Comparison of ENCODE assay signal across 18 cellular contexts in genomic region chr15:88902846-88903245, GRCh38.
"Had no signal": no experiment of that assay in that cellular context is flagged by ENCODE, and none has a peak within 500 bp of the region (broad histone marks: within the 10 kb centered on the region; RNA-seq: fewer than 3 reads in every experiment).

No MANE protein-coding gene starts in this region.

- H3K36me3 ChIP-seq: colonic mucosa had no signal

- H3K27me3 Mint-ChIP-seq: activated CD4-positive, alpha-beta T cell treated with anti-CD3 and anti-CD28 coated beads, Interleukin-2, amount 10 ng/mL, durations not matched to agents 24 days and 14 days; activated naive CD4-positive, alpha-beta T cell treated with anti-CD3 and anti-CD28 coated beads, Interleukin-2, amount 50 U/mL, for 24 hours; progenitor cell of endocrine pancreas; stimulated activated naive CD8-positive, alpha-beta T cell treated with anti-CD3 and anti-CD28 coated beads, Interleukin-15, Interleukin-2, amounts not matched to agents 100 ng/mL and 50 ng/mL, for 24 hours had no signal

- H3K9me3 ChIP-seq: colonic mucosa, esophagus squamous epithelium, left lung had no signal

- H3K9me3 Mint-ChIP-seq: activated CD4-positive, alpha-beta T cell treated with anti-CD3 and anti-CD28 coated beads, Interleukin-2, amount 10 ng/mL, durations not matched to agents 24 days and 14 days; activated naive CD4-positive, alpha-beta T cell treated with anti-CD3 and anti-CD28 coated beads, Interleukin-2, amount 50 U/mL, for 24 hours; activated T-helper 2 cell treated with anti-CD3 and anti-CD28 coated beads, Interferon-gamma antibody, Interleukin-2, Interleukin-4, amounts not matched to agents 10 μg/mL and 5 μg/mL and 100 μg/mL, durations not matched to agents 14 hours and 24 hours and 36 hours; natural killer cell; stimulated activated naive CD8-positive, alpha-beta T cell treated with anti-CD3 and anti-CD28 coated beads, Interleukin-15, Interleukin-2, amounts not matched to agents 100 ng/mL and 50 ng/mL, for 24 hours had no signal

- H3K4me3 Mint-ChIP-seq: activated CD4-positive, alpha-beta T cell treated with anti-CD3 and anti-CD28 coated beads, Interleukin-2, amount 10 ng/mL, durations not matched to agents 24 days and 14 days; activated naive CD4-positive, alpha-beta T cell treated with anti-CD3 and anti-CD28 coated beads, Interleukin-2, amount 50 U/mL, for 24 hours; natural killer cell; stimulated activated naive CD8-positive, alpha-beta T cell treated with anti-CD3 and anti-CD28 coated beads, Interleukin-15, Interleukin-2, amounts not matched to agents 100 ng/mL and 50 ng/mL, for 24 hours had no signal

- H3K27me3 ChIP-seq: colonic mucosa, esophagus squamous epithelium, left lung had no signal

- H3K27ac ChIP-seq: colonic mucosa, esophagus squamous epithelium, left lung had no signal

- DNase-seq: activated CD4-positive, alpha-beta T cell treated with anti-CD3 and anti-CD28 coated beads, Interleukin-2, amount 10 ng/mL, durations not matched to agents 24 days and 14 days; activated CD4-positive, CD25-positive, alpha-beta regulatory T cell; caudate nucleus; colonic mucosa; esophagus squamous epithelium; glutamatergic neuron; hypothalamus; natural killer cell; occipital lobe; right cardiac atrium; stimulated activated CD4-positive, alpha-beta T cell treated with anti-CD3 and anti-CD28 coated beads, Interleukin-4, amount 100 ng/mL, for 4 hours; stimulated activated CD8-positive, alpha-beta memory T cell treated with anti-CD3 and anti-CD28 coated beads, Interleukin-4, amount 100 ng/mL, for 48 hours had no signal

- H3K27ac Mint-ChIP-seq: activated CD4-positive, alpha-beta T cell treated with anti-CD3 and anti-CD28 coated beads, Interleukin-2, amount 10 ng/mL, durations not matched to agents 24 days and 14 days; activated naive CD4-positive, alpha-beta T cell treated with anti-CD3 and anti-CD28 coated beads, Interleukin-2, amount 50 U/mL, for 24 hours; activated T-helper 2 cell treated with anti-CD3 and anti-CD28 coated beads, Interferon-gamma antibody, Interleukin-2, Interleukin-4, amounts not matched to agents 10 μg/mL and 5 μg/mL and 100 μg/mL, durations not matched to agents 14 hours and 24 hours and 36 hours; progenitor cell of endocrine pancreas; stimulated activated naive CD8-positive, alpha-beta T cell treated with anti-CD3 and anti-CD28 coated beads, Interleukin-15, Interleukin-2, amounts not matched to agents 100 ng/mL and 50 ng/mL, for 24 hours had no signal

- H3K36me3 Mint-ChIP-seq: natural killer cell had no signal

- ATAC-seq: left lung, natural killer cell, right cardiac atrium had no signal

- H3K4me3 ChIP-seq: colonic mucosa, esophagus squamous epithelium, left lung, skin epidermis had no signal
